ENCODE assay signal across 13 cellular contexts in the genomic region with DNA sequence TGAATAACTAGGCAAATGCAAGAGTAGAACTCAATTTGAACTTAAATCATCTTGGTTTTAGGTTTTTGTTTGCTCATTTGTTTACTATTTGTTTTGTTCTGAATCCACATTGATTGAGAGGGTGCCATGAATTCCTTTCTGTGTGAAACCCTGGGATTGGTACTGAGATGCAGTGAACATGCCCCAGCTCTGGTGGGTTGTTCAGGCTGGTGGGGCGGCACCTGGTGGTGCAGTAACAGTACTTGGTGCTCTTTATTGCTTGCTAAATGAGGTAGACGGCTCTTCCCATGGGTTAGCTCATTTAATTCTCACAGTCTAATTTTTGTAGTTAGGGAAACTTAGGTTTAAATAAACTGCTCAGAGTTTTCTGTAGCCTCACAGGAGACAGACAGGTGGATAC. TPM values are rescaled to one million over a fixed set of nuclear protein-coding genes. Genes with fewer than 3 reads are reported as not detected.
DNase-seq lines count a peak whose midpoint lies in the region; ATAC-seq and TF ChIP-seq lines count a peak whose summit lies in the region.
"Had no signal": no experiment of that assay in that cellular context is flagged by ENCODE, and none has a peak within 500 bp of the region (broad histone marks: within the 10 kb centered on the region; RNA-seq: fewer than 3 reads in every experiment).

No MANE protein-coding gene starts in this region.

- DNase-seq in NCI-H82 (lab: John Stamatoyannopoulos, UW) (peak; percentile 52), NCI-H82 treated with DMSO at 0.1 percent for 48 hours (lab: John Stamatoyannopoulos, UW; ENCODE audit: unreplicated experiment) (no peak), SK-MEL-5 (ENCODE audit: low read depth, low spot score) (peak; percentile 44), fibroblast of mammary gland (ENCODE audit: low read depth) (no peak), testis (peak; percentile 34)
- DNase-seq in effector CD8-positive, alpha-beta T cell (lab: John Stamatoyannopoulos, UW): no peak
- DNase-seq: left ventricle myocardium superior, NCI-H2081 treated with DMSO at 0.1 percent for 48 hours, T-cell, transverse colon had no signal

- no peak overlapping the region for H3K4me3 ChIP-seq in fibroblast of mammary gland (ENCODE audit: control insufficient read depth, low read depth, low read length)
- H3K4me3 ChIP-seq in testis: no peak overlapping the region
- H3K4me3 ChIP-seq: transverse colon had no signal

- TF ChIP-seq CTCF in fibroblast of mammary gland (conservative IDR thresholded peaks at IDR 0.05; ENCODE audit: control insufficient read depth, insufficient read depth, low read depth, low read length): peak; percentile 5
- no peak for TF ChIP-seq CTCF in testis (IDR thresholded peaks at IDR 0.05)

- intact Hi-C loops in testis (cut with DNase I; ENCODE audit: low total_unique reads): no loop called here

- 73 to 93% methylated on average over 2 of the region's 2 CpGs for WGBS in testis, 2 donors

- peaks cover 14% of the 10 kb centered on the region for H3K4me1 ChIP-seq in testis

- no peaks in the 10 kb centered on the region for H3K27me3 ChIP-seq in testis
- H3K27me3 ChIP-seq: transverse colon had no signal

- peak overlapping the region in 1 of 2 donors; percentile 48 for H3K27ac ChIP-seq in testis
- H3K27ac ChIP-seq: KMS-11 had no signal

- TF ChIP-seq POLR2A in testis (IDR thresholded peaks at IDR 0.05): no peak

- ATAC-seq in GM18520 (IDR thresholded peaks at IDR 0.05; ENCODE audit: unreplicated experiment) (no peak), HG02840 (IDR thresholded peaks at IDR 0.05; ENCODE audit: low FRiP score, unreplicated experiment) (no peak)
- ATAC-seq: left ventricle myocardium superior, T-cell had no signal

- no peaks in the 10 kb centered on the region for H3K36me3 ChIP-seq in testis (ENCODE audit: low read depth, missing control alignments)
- H3K36me3 ChIP-seq: transverse colon had no signal

- no peaks in the 10 kb centered on the region for H3K9me3 ChIP-seq in testis
- H3K9me3 ChIP-seq: transverse colon had no signal

- in situ Hi-C loops in SK-MEL-5 (cut with HindIII; ENCODE audit: low pct_unique_long_range_greater_than_20kb, low sequenced_read_pairs): no loop called here

RNA-seq across cellular contexts. Expression of a gene that starts 48.4 kb away (rescaled TPM):
- 17.2 and 17.4 TPM in 2 replicates for total RNA-seq in SK-MEL-5 (2014; rRNA removed; shearing (Covaris generic))
- polyA plus RNA-seq in SK-MEL-5 (2015; cell fraction: cytosol; rRNA removed): 24.0 and 32.7 TPM in 2 replicates
- 19.1 and 23.9 TPM in 2 replicates for polyA plus RNA-seq in SK-MEL-5 (2015; cell fraction: nucleus; rRNA removed)
- total RNA-seq in testis: 10 to 100 TPM; 27.3 to 30.8 TPM
- polyA plus RNA-seq in testis (ENCODE audit: insufficient read depth, low read depth, low replicate concordance): 36.2 TPM

Comparison
In these comparisons a context has a peak if more than half of its experiments do, and no peak if none do; other contexts are left out.
1. DNase-seq: peak in NCI-H82 (single experiment), SK-MEL-5 (single experiment) and testis (single experiment); none in NCI-H82 treated with DMSO at 0.1 percent for 48 hours (single experiment), fibroblast of mammary gland (single experiment) and effector CD8-positive, alpha-beta T cell (single experiment).